Comparison of ENCODE assay signal across 8 cellular contexts in genomic region chr6:52305948-52306767, GRCh38. TPM values are rescaled to one million over a fixed set of nuclear protein-coding genes. Genes with fewer than 3 reads are reported as not detected.
A peak's percentile ranks its signal among the peaks of the same experiment; 100 is the strongest.
DNase-seq lines count a peak whose midpoint lies in the region; ATAC-seq and TF ChIP-seq lines count a peak whose summit lies in the region.

No MANE protein-coding gene starts in this region.

- TF ChIP-seq POLR2A in thyroid gland (IDR thresholded peaks at IDR 0.05) = no peak

- no peak for DNase-seq in Caco-2
- DNase-seq in thyroid gland = no peak
- no peak for DNase-seq in SJCRH30
- DNase-seq in psoas muscle = no peak
- no peak for DNase-seq in NCI-H1694 treated with DMSO at 0.1 percent for 48 hours (lab: John Stamatoyannopoulos, UW)

- ATAC-seq in GM19467 (IDR thresholded peaks at IDR 0.05; ENCODE audit: unreplicated experiment) (peak; percentile 65), HG03460 (IDR thresholded peaks at IDR 0.05; ENCODE audit: unreplicated experiment) (peak; percentile 63), psoas muscle (no peak)

- no peaks in the 10 kb centered on the region for H3K9me3 ChIP-seq in Caco-2
- H3K9me3 ChIP-seq in thyroid gland = no peaks in the 10 kb centered on the region
- no peaks in the 10 kb centered on the region for H3K9me3 ChIP-seq in SJCRH30 (replicated peaks)
- H3K9me3 ChIP-seq in psoas muscle = no peaks in the 10 kb centered on the region

- H3K4me1 ChIP-seq in Caco-2 (peaks cover 51% of the 10 kb centered on the region), thyroid gland (peaks cover 22 to 23% of the 10 kb centered on the region in 2 donors), SJCRH30 (no peaks in the 10 kb centered on the region), psoas muscle (no peaks in the 10 kb centered on the region)

- POLR2A ChIA-PET in Caco-2 (lab: Charles Lee) = no interaction called here

- no peak overlapping the region for H3K4me3 ChIP-seq in Caco-2 (ENCODE audit: low read depth, low read length)
- H3K4me3 ChIP-seq in thyroid gland (replicated peaks in 1 of 3) = no peak overlapping the region
- H3K4me3 ChIP-seq in SJCRH30 = no peak overlapping the region
- no peak overlapping the region for H3K4me3 ChIP-seq in psoas muscle

- H3K27ac Mint-ChIP-seq in Caco-2 (ENCODE audit: unreplicated experiment) = peak overlapping the region; percentile 98

- TF ChIP-seq CTCF in Caco-2 (IDR thresholded peaks at IDR 0.05; ENCODE audit: insufficient read depth in 1 of 2, low read depth in 1 of 2, low read length in 1 of 2, severe bottlenecking in 1 of 2, unreplicated experiment in 1 of 2) (no peak), thyroid gland (IDR thresholded peaks at IDR 0.05) (no peak), psoas muscle (IDR thresholded peaks at IDR 0.05) (no peak)

- BruUV-seq in Caco-2 (replicated peaks; lab: Mats Ljungman, UMichigan) = no TSS peak

- H3K27ac ChIP-seq in cingulate gyrus (ENCODE audit: low read depth, low read length) = peak overlapping the region; percentile 49
- peak overlapping the region; percentile 48 to 64 (median 54) for H3K27ac ChIP-seq in thyroid gland
- no peak overlapping the region for H3K27ac ChIP-seq in SJCRH30
- no peak overlapping the region for H3K27ac ChIP-seq in psoas muscle

- H3K4me1 Mint-ChIP-seq in Caco-2 (ENCODE audit: low read depth, unreplicated experiment) = peaks cover 35% of the 10 kb centered on the region

- no peaks in the 10 kb centered on the region for H3K36me3 ChIP-seq in Caco-2 (ENCODE audit: control insufficient read depth, insufficient read depth, low read length)
- no peaks in the 10 kb centered on the region for H3K36me3 ChIP-seq in thyroid gland
- no peaks in the 10 kb centered on the region for H3K36me3 ChIP-seq in SJCRH30
- H3K36me3 ChIP-seq in psoas muscle (ENCODE audit: insufficient read depth in 1 of 2, low read depth in 1 of 2) = no peaks in the 10 kb centered on the region

- no peaks in the 10 kb centered on the region for H3K36me3 Mint-ChIP-seq in Caco-2 (ENCODE audit: insufficient read depth, unreplicated experiment)

- no peaks in the 10 kb centered on the region for H3K27me3 ChIP-seq in Caco-2 (replicated peaks; ENCODE audit: control insufficient read depth, insufficient read depth, low read length)
- no peaks in the 10 kb centered on the region for H3K27me3 ChIP-seq in thyroid gland
- no peaks in the 10 kb centered on the region for H3K27me3 ChIP-seq in SJCRH30
- no peaks in the 10 kb centered on the region for H3K27me3 ChIP-seq in psoas muscle (ENCODE audit: insufficient read depth in 3 of 3, low read length in 2 of 3)

- H3K9me3 Mint-ChIP-seq in Caco-2 (ENCODE audit: unreplicated experiment) = no peaks in the 10 kb centered on the region

- intact Hi-C loops in Caco-2 (cut with micrococcal nuclease; ENCODE audit: unreplicated experiment) (loop anchor here (2.0 kb wide), 1 partner anchor 19 kb away; no protein-coding TSS in a partner anchor), thyroid gland (cut with DNase I) (no loop called here), psoas muscle (cut with DNase I) (no loop called here)

- CTCF ChIA-PET in Caco-2 (lab: Charles Lee) = no interaction called here

- whole genome bisulfite sequencing in thyroid gland, 2 donors = 84 to 92% methylated on average over 15 of the region's 15 CpGs
- WGBS in psoas muscle, 3 donors = 88 to 93% (median 93%) methylated on average over 14 to 15 of the region's 15 CpGs

- H3K27me3 Mint-ChIP-seq in Caco-2 (ENCODE audit: insufficient read depth, unreplicated experiment) = no peaks in the 10 kb centered on the region

- H3K4me3 Mint-ChIP-seq in Caco-2 (ENCODE audit: unreplicated experiment) = no peak overlapping the region

RNA-seq across cellular contexts. Expression of gene MCM3, which starts 21.6 kb away (rescaled TPM):
- 151 and 152 TPM in 2 replicates for total RNA-seq in Caco-2 (2022)
- 10 to 100 TPM; 26.1 to 44.5 (median 34.3) TPM for total RNA-seq in thyroid gland
- total RNA-seq in SJCRH30 (2014; rRNA removed; shearing (Covaris generic)) = 153 and 155 TPM in 2 replicates
- total RNA-seq in psoas muscle = 10 to 100 TPM in 3 of 4 donors, 1 to 10 TPM in 1; 7.6 to 17.3 (median 11.1) TPM
- polyA plus RNA-seq in psoas muscle = 10 to 100 TPM in 2 of 3 donors, 1 to 10 TPM in 1; 9.6 to 25.0 (median 11.7) TPM

RNA-seq across cellular contexts. Expression of gene PAQR8, which starts 55.8 kb away (rescaled TPM):
- 8.7 and 10.0 TPM in 2 replicates for total RNA-seq in Caco-2 (2022)
- total RNA-seq in thyroid gland = 1 to 10 TPM; 2.7 to 9.7 (median 5.4) TPM
- 3.3 and 3.4 TPM in 2 replicates for total RNA-seq in SJCRH30 (2014; rRNA removed; shearing (Covaris generic))
- total RNA-seq in psoas muscle = 1 to 10 TPM in 2 of 4 donors, under 1 TPM in 2; 0.68 to 1.3 (median 1.00) TPM
- under 1 TPM; 0.39 to 0.55 (median 0.51) TPM for polyA plus RNA-seq in psoas muscle

Comparison
In these comparisons a context has a peak if more than half of its experiments do, and no peak if none do; other contexts are left out.
1. ATAC-seq: peak in GM19467 (single experiment) and HG03460 (single experiment); none in psoas muscle (0 of 4).
2. H3K27ac ChIP-seq: peak in cingulate gyrus (single experiment) and thyroid gland (3 of 3); none in SJCRH30 (single experiment) and psoas muscle (single experiment).